In the genomic region with DNA sequence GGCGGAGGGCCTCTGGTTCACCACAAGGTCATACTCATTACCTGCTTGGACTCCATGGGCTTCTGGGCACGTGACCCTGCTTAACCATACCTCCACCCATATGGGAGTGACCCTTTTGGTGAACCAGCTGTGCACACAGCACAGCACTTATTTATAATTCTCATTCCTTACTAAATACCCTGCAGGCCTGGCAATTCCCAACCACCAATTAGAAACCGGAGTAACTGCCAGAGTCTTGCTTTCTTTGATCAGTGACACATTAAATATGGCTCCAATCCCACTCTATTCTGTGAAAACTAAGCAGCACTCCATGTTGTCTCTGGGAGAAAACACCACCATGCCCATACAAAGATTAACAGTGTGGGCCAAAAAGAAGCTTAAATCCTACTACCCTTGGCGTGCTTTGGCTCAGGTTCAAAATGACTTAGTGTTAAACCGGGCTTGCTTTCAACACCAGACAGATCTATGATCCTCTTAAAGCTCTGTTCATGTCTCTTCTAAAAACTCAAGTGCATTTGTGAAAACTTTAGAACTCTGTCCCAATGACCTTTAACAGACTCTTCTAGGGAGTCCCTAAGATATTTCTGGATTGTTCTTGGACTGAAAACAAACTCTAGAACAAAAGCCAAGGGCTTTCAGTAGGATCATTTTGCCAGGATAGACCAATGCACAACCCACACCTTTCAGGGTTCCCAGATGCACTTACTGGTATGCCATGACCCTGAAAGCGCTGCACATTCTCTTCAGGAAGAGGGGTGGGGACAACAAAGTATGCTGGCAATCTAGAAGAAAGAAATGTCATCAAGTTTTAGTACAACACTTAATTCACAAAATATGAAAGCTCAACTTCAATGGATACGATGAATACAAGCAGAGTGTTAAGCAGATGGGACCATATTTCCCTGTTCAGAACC, we compare ENCODE assay signal across 11 cellular contexts. TPM values are rescaled to one million over a fixed set of nuclear protein-coding genes. Genes with fewer than 3 reads are reported as not detected.
A peak's percentile ranks its signal among the peaks of the same experiment; 100 is the strongest.
DNase-seq lines count a peak whose midpoint lies in the region; TF ChIP-seq lines count a peak whose summit lies in the region.
"Had no signal": no experiment of that assay in that cellular context is flagged by ENCODE, and none has a peak within 500 bp of the region (broad histone marks: within the 10 kb centered on the region; RNA-seq: fewer than 3 reads in every experiment).

No MANE protein-coding gene starts in this region.

- TF ChIP-seq CTCF in fibroblast of lung (conservative IDR thresholded peaks at IDR 0.05 in 1 of 2, IDR thresholded peaks at IDR 0.05 in 1 of 2; ENCODE audit: low read depth in 1 of 2, low read length in 2 of 2), result no peak
- TF ChIP-seq CTCF in osteoblast (IDR thresholded peaks at IDR 0.05; ENCODE audit: extremely low read depth, low read depth, low read length), result no peak
- no peak for TF ChIP-seq CTCF in coronary artery (IDR thresholded peaks at IDR 0.05)

- H3K27me3 ChIP-seq in fibroblast of lung (ENCODE audit: control insufficient read depth, insufficient read depth, low read length) (no peaks in the 10 kb centered on the region), osteoblast (ENCODE audit: insufficient read depth, low read length) (no peaks in the 10 kb centered on the region)

- no peak overlapping the region for H3K9ac ChIP-seq in fibroblast of lung (ENCODE audit: insufficient read depth, low read length)

- no peak overlapping the region for H3K4me2 ChIP-seq in fibroblast of lung (ENCODE audit: extremely low read depth, insufficient read depth, low read length)
- H3K4me2 ChIP-seq in osteoblast (ENCODE audit: insufficient read depth, low read length), result peak overlapping the region; percentile 7

- H3K79me2 ChIP-seq in fibroblast of lung (ENCODE audit: control insufficient read depth, insufficient read depth, low read length) (no peaks in the 10 kb centered on the region), osteoblast (ENCODE audit: insufficient read depth, low read length) (no peaks in the 10 kb centered on the region)

- H4K20me1 ChIP-seq in fibroblast of lung (ENCODE audit: control insufficient read depth, extremely low read depth, insufficient read depth, low read length) (no peaks in the 10 kb centered on the region), osteoblast (ENCODE audit: insufficient read depth, low read length) (no peaks in the 10 kb centered on the region)

- H3K9me3 ChIP-seq in fibroblast of lung (ENCODE audit: control insufficient read depth, insufficient read depth, low read depth, low read length) (no peaks in the 10 kb centered on the region), osteoblast (ENCODE audit: low read depth, low read length) (no peaks in the 10 kb centered on the region)

- no peak overlapping the region for H2AFZ ChIP-seq in fibroblast of lung (ENCODE audit: low read length)
- no peak overlapping the region for H2AFZ ChIP-seq in osteoblast (ENCODE audit: low read length)

- no peak overlapping the region for H3K27ac ChIP-seq in fibroblast of lung (ENCODE audit: insufficient read depth, low read length)
- H3K27ac ChIP-seq in osteoblast (ENCODE audit: low read depth, low read length), result peak overlapping the region; percentile 3
- no peak overlapping the region for H3K27ac ChIP-seq in coronary artery

- DNase-seq in Ammon's horn (ENCODE audit: low spot score) (peak; percentile 35), NCI-H1694 (lab: John Stamatoyannopoulos, UW) (peak; percentile 78), fibroblast of lung (ENCODE audit: low read depth in 2 of 2) (peak; percentile 32 to 57), osteoblast (ENCODE audit: insufficient read length, low spot score, missing footprints) (no peak), coronary artery (ENCODE audit: low spot score) (no peak), NCI-H2227 (lab: John Stamatoyannopoulos, UW; ENCODE audit: unreplicated experiment) (no peak), NCI-H1048 (lab: John Stamatoyannopoulos, UW) (no peak), HK-2 (ENCODE audit: unreplicated experiment) (no peak)
- DNase-seq: activated naive CD8-positive, alpha-beta T cell treated with anti-CD3 and anti-CD28 coated beads, Interleukin-2, amount 10 ng/mL, durations not matched to agents 7 days and 5 days; glutamatergic neuron; natural killer cell had no signal

- H3K4me1 ChIP-seq in fibroblast of lung (ENCODE audit: control insufficient read depth, extremely low read depth, insufficient read depth, low read length) (no peaks in the 10 kb centered on the region), osteoblast (ENCODE audit: insufficient read depth, low read length) (peaks cover 13% of the 10 kb centered on the region)

- no peak overlapping the region for H3K4me3 ChIP-seq in fibroblast of lung (replicated peaks in 1 of 4; ENCODE audit: control extremely low read depth in 1 of 4, insufficient read depth in 1 of 4, low read depth in 3 of 4, low read length in 4 of 4)
- no peak overlapping the region for H3K4me3 ChIP-seq in osteoblast (ENCODE audit: insufficient read depth, low read length)
- H3K4me3 ChIP-seq in coronary artery, result no peak overlapping the region

- H3K36me3 ChIP-seq in fibroblast of lung (ENCODE audit: control insufficient read depth, insufficient read depth, low read length) (no peaks in the 10 kb centered on the region), osteoblast (ENCODE audit: insufficient read depth, low read length) (peaks cover 40% of the 10 kb centered on the region)

RNA-seq across cellular contexts. Expression of a gene that starts 57.5 kb away (rescaled TPM):
- total RNA-seq in fibroblast of lung (14.4 and 18.5 TPM in 2 replicates), osteoblast (17.7 and 20.6 TPM in 2 replicates)
- polyA plus RNA-seq in fibroblast of lung, result 18.6 and 22.7 TPM in 2 replicates
- polyA plus RNA-seq in fibroblast of lung (2012), result 10.7 and 14.2 TPM in 2 replicates
- 8.8 and 16.1 TPM in 2 replicates for polyA minus RNA-seq in fibroblast of lung (ENCODE audit: low replicate concordance)

Comparison
In these comparisons a context has a peak if more than half of its experiments do, and no peak if none do; other contexts are left out.
1. DNase-seq: peak in Ammon's horn (single experiment), NCI-H1694 (single experiment) and fibroblast of lung (2 of 2); none in osteoblast (single experiment), coronary artery (single experiment), NCI-H2227 (single experiment), NCI-H1048 (single experiment) and HK-2 (single experiment).